Comparison of ENCODE assay signal across 10 cellular contexts in the genomic region with DNA sequence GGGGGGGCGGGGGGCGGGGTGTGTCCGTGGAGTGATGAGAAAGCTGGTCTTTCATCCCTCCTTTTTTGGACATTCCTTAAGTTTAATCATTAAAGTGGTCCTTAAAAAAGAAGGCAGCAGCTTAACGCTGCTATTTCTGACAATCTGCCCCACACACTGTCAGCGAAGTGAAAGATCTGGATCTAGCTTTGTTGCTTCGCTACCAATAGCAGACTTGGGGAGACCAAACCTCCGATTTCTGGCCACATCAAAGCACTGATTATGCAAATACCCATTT. TPM values are rescaled to one million over a fixed set of nuclear protein-coding genes. Genes with fewer than 3 reads are reported as not detected.
DNase-seq lines count a peak whose midpoint lies in the region; TF ChIP-seq lines count a peak whose summit lies in the region.
"Had no signal": no experiment of that assay in that cellular context is flagged by ENCODE, and none has a peak within 500 bp of the region (broad histone marks: within the 10 kb centered on the region; RNA-seq: fewer than 3 reads in every experiment).

No MANE protein-coding gene starts in this region.

- in situ Hi-C loops in mammary epithelial cell (cut with MboI; ENCODE audit: low sequenced_read_pairs in 2 of 2): loop anchor here in 1 of 2 donors (25.0 kb wide), 1 partner anchor 173 kb away; no protein-coding TSS in a partner anchor
- in situ Hi-C loops in ACHN (cut with HindIII; ENCODE audit: low pct_ligation_motif_present, low pct_unique_long_range_greater_than_20kb, low sequenced_read_pairs): no loop called here

- no peak overlapping the region for H4K5ac ChIP-seq in H9 (ENCODE audit: insufficient read length, low read depth, low read length)

- dilution Hi-C loops in mammary epithelial cell (cut with HindIII; ENCODE audit: low sequenced_read_pairs): loop anchor here (25.0 kb wide), 1 partner anchor 173 kb away; no protein-coding TSS in a partner anchor

- H2BK120ac ChIP-seq in H9 (ENCODE audit: low read depth, low read length, poor library complexity, severe bottlenecking): no peak overlapping the region

- BruUV-seq in mammary epithelial cell (replicated peaks; lab: Mats Ljungman, UMichigan): no TSS peak

- H3K4me3 Mint-ChIP-seq in CD8-positive, alpha-beta memory T cell: peak overlapping the region; percentile 12 to 70 (median 53)
- H3K4me3 Mint-ChIP-seq in H9 (peak overlapping the region in 1 of 2 experiments; percentile 71; a peak in 3 of 5 replicates), osteocyte (ENCODE audit: unreplicated experiment) (peak overlapping the region; percentile 62)

- CTCF ChIA-PET in CD8-positive, alpha-beta memory T cell (lab: Charles Lee): interaction anchor here (8.5 kb wide), 1 partner anchor 13 kb away, joined by 55 read pairs; no protein-coding TSS in a partner anchor
- CTCF ChIA-PET in mammary epithelial cell (lab: Charles Lee; ENCODE audit: low non-redundant PET): interaction anchor here (0.6 kb wide), 1 partner anchor 223 kb away, joined by 8 read pairs; no protein-coding TSS in a partner anchor

- H3K9me3 Mint-ChIP-seq in CD8-positive, alpha-beta memory T cell: peaks cover 5 to 22% (median 14%) of the 10 kb centered on the region in 5 donors
- peaks cover 2 to 14% of the 10 kb centered on the region in 2 experiments; a peak in 3 of 5 replicates for H3K9me3 Mint-ChIP-seq in H9
- no peaks in the 10 kb centered on the region for H3K9me3 Mint-ChIP-seq in osteocyte (ENCODE audit: unreplicated experiment)

- no peak overlapping the region for H3K14ac ChIP-seq in H9 (ENCODE audit: insufficient read depth, low read length)

- POLR2A ChIA-PET in CD8-positive, alpha-beta memory T cell (lab: Charles Lee): no interaction called here

- peak overlapping the region; percentile 73 for H3K4me2 ChIP-seq in H9 (ENCODE audit: insufficient read depth, insufficient read length, low read length)
- H3K4me2 ChIP-seq in mammary epithelial cell (ENCODE audit: insufficient read depth, low read depth, low read length): peak overlapping the region; percentile 85

- peaks cover 31% of the 10 kb centered on the region for H3K4me1 ChIP-seq in CD8-positive, alpha-beta memory T cell (ENCODE audit: insufficient read depth, low read length)
- H3K4me1 ChIP-seq in H9 (ENCODE audit: insufficient read depth, low read length) (0 out of 2 replicates have a peak, but pooled peaks cover 5% of the 10 kb centered on the region), mammary epithelial cell (ENCODE audit: insufficient read depth, low read length) (peaks cover 27% of the 10 kb centered on the region)

- no peak overlapping the region for H3K9ac ChIP-seq in H9 (ENCODE audit: extremely low read depth, insufficient read length, low read length)
- H3K9ac ChIP-seq in mammary epithelial cell (ENCODE audit: insufficient read depth, low read length): no peak overlapping the region

- no peak overlapping the region for H3K4ac ChIP-seq in H9 (ENCODE audit: low read depth, low read length)

- WGBS in H9 (ENCODE audit: extremely low coverage, insufficient read length, low lambda C conversion rate): no CpG with 5 or more reads among the region's 7 CpGs
- 8% methylated on average over 2 of the region's 7 CpGs for WGBS in mammary epithelial cell (ENCODE audit: low coverage, missing lambda C conversion rate)

- no peak overlapping the region for H2BK5ac ChIP-seq in H9 (ENCODE audit: insufficient read length, low read length)

- peak overlapping the region in 1 of 8 donors; percentile 40 for H3K27ac Mint-ChIP-seq in CD8-positive, alpha-beta memory T cell
- H3K27ac Mint-ChIP-seq in H9 (no peak overlapping the region), osteocyte (ENCODE audit: unreplicated experiment) (no peak overlapping the region)

- no peaks in the 10 kb centered on the region for H3K36me3 Mint-ChIP-seq in CD8-positive, alpha-beta memory T cell
- H3K36me3 Mint-ChIP-seq in H9 (ENCODE audit: insufficient read depth in 1 of 3, low read depth in 3 of 3): peaks cover 0 to 2% (median 0%) of the 10 kb centered on the region in 3 experiments; a peak in 1 of 7 replicates
- peaks cover 4% of the 10 kb centered on the region for H3K36me3 Mint-ChIP-seq in osteocyte (ENCODE audit: unreplicated experiment)

- H3K36me3 ChIP-seq in CD8-positive, alpha-beta memory T cell (ENCODE audit: insufficient read depth, low read length): no peaks in the 10 kb centered on the region
- H3K36me3 ChIP-seq in mammary epithelial cell (ENCODE audit: insufficient read depth, low read length): no peaks in the 10 kb centered on the region

- no peak overlapping the region for H2AK5ac ChIP-seq in H9 (ENCODE audit: insufficient read length, low read length)

- H3K4me1 Mint-ChIP-seq in CD8-positive, alpha-beta memory T cell: peaks cover 36 to 47% (median 46%) of the 10 kb centered on the region in 3 donors
- H3K4me1 Mint-ChIP-seq in H9 (peaks cover 42 to 48% of the 10 kb centered on the region in 2 experiments), osteocyte (ENCODE audit: unreplicated experiment) (peaks cover 30% of the 10 kb centered on the region)

- no peaks in the 10 kb centered on the region for H4K20me1 ChIP-seq in H9 (ENCODE audit: control insufficient read depth, insufficient read depth, insufficient read length)
- no peaks in the 10 kb centered on the region for H4K20me1 ChIP-seq in mammary epithelial cell (ENCODE audit: insufficient read depth, low read length)

- no peak overlapping the region for H3K23ac ChIP-seq in H9 (ENCODE audit: insufficient read length, low read depth, low read length)

- no peak overlapping the region for H4K8ac ChIP-seq in H9 (replicated peaks; ENCODE audit: insufficient read length, low read depth, low read length)

- H3K79me2 ChIP-seq in H9 (ENCODE audit: insufficient read depth, low read length) (no peaks in the 10 kb centered on the region), mammary epithelial cell (ENCODE audit: insufficient read depth, low read length) (no peaks in the 10 kb centered on the region)

- H3K27ac ChIP-seq in CD8-positive, alpha-beta memory T cell (ENCODE audit: low read depth, low read length): no peak overlapping the region
- H3K27ac ChIP-seq in H9 (ENCODE audit: insufficient read length, low read depth, low read length) (no peak overlapping the region), mammary epithelial cell (ENCODE audit: insufficient read depth, low read depth, low read length) (no peak overlapping the region)

- H3K4me3 ChIP-seq in CD8-positive, alpha-beta memory T cell (ENCODE audit: low read length): no peak overlapping the region
- peak overlapping the region in 2 of 3 experiments; percentile 21 to 25 for H3K4me3 ChIP-seq in mammary epithelial cell (replicated peaks in 1 of 3; ENCODE audit: insufficient read depth in 1 of 3, low read depth in 2 of 3, low read length in 3 of 3)

- no peak overlapping the region for H3K18ac ChIP-seq in H9 (ENCODE audit: insufficient read length, low read depth, low read length)

- intact Hi-C loops in mammary epithelial cell (cut with micrococcal nuclease): no loop called here

- no peak overlapping the region for H4K91ac ChIP-seq in H9 (ENCODE audit: insufficient read length, low read depth, low read length)

- no peak overlapping the region for H2BK20ac ChIP-seq in H9 (ENCODE audit: low read depth, low read length, poor library complexity, severe bottlenecking)

- H2AFZ ChIP-seq in H9 (ENCODE audit: low read length) (no peak overlapping the region), mammary epithelial cell (ENCODE audit: low read depth, low read length) (no peak overlapping the region)

- peaks cover 71% of the 10 kb centered on the region for H3K27me3 ChIP-seq in CD8-positive, alpha-beta memory T cell (ENCODE audit: insufficient read depth, low read length, poor library complexity, severe bottlenecking)
- peaks cover 75% of the 10 kb centered on the region for H3K27me3 ChIP-seq in H9 (ENCODE audit: insufficient read depth, low read length)
- peaks cover 27% of the 10 kb centered on the region for H3K27me3 ChIP-seq in mammary epithelial cell (ENCODE audit: insufficient read depth, low read length)

- H3K79me1 ChIP-seq in H9 (ENCODE audit: insufficient read depth, low read depth, low read length, poor library complexity, severe bottlenecking): no peaks in the 10 kb centered on the region

- no peak overlapping the region for H3T11ph ChIP-seq in H9 (ENCODE audit: low read length)

- H2BK12ac ChIP-seq in H9 (ENCODE audit: insufficient read length, low read depth, low read length): no peak overlapping the region

- H2BK15ac ChIP-seq in H9 (ENCODE audit: low read depth, low read length): no peak overlapping the region

- H3K23me2 ChIP-seq in H9 (ENCODE audit: insufficient read length, low read depth, low read length, poor library complexity, severe bottlenecking): peaks cover 20% of the 10 kb centered on the region

- no peak for DNase-seq in CD8-positive, alpha-beta memory T cell
- DNase-seq in H9 (no peak), mammary epithelial cell (no peak), osteocyte (ENCODE audit: extremely low spot score, unreplicated experiment) (no peak), ACHN (no peak), NCI-H2107 (lab: John Stamatoyannopoulos, UW) (no peak)
- no peak for DNase-seq in stimulated activated CD4-positive, alpha-beta T cell treated with anti-CD3 and anti-CD28 coated beads, Interleukin-1b, Interleukin-23, amount 100 ng/mL, for 48 hours
- DNase-seq: NCI-H524 treated with DMSO at 0.1 percent for 48 hours had no signal

- H3K56ac ChIP-seq in H9 (ENCODE audit: insufficient read length, low read depth, low read length): no peak overlapping the region

- TF ChIP-seq CTCF in H9 (conservative IDR thresholded peaks at IDR 0.05) (no peak), mammary epithelial cell (conservative IDR thresholded peaks at IDR 0.05 in 1 of 2, IDR thresholded peaks at IDR 0.05 in 1 of 2; ENCODE audit: extremely low read depth in 1 of 2, insufficient read depth in 1 of 2, low read depth in 1 of 2, low read length in 2 of 2) (no peak), osteocyte (IDR thresholded peaks at IDR 0.05) (no peak)

- H3K27me3 Mint-ChIP-seq in CD8-positive, alpha-beta memory T cell: peaks cover 68 to 87% of the 10 kb centered on the region in 2 donors
- H3K27me3 Mint-ChIP-seq in H9 (ENCODE audit: low read depth) (peaks cover 99% of the 10 kb centered on the region), osteocyte (ENCODE audit: unreplicated experiment) (peaks cover 86% of the 10 kb centered on the region)

- no peaks in the 10 kb centered on the region for H3K9me3 ChIP-seq in CD8-positive, alpha-beta memory T cell (ENCODE audit: low read length)
- H3K9me3 ChIP-seq in H9 (ENCODE audit: control insufficient read depth, low read depth, low read length) (no peaks in the 10 kb centered on the region), mammary epithelial cell (replicated peaks; ENCODE audit: insufficient read depth, low read length) (no peaks in the 10 kb centered on the region)

RNA-seq across cellular contexts. Expression of a gene that starts 5.9 kb away (rescaled TPM):
- not detected for total RNA-seq in CD8-positive, alpha-beta memory T cell
- polyA plus RNA-seq in CD8-positive, alpha-beta memory T cell: not detected
- total RNA-seq in H9 (2021) (not detected in 2 replicates), mammary epithelial cell (not detected), osteocyte (not detected in 2 replicates)
- polyA plus RNA-seq in mammary epithelial cell: not detected
- not detected for polyA minus RNA-seq in mammary epithelial cell
- total RNA-seq: esophagus mucosa, lung microvascular endothelial cell had no signal
